ENCODE assay signal across 20 cellular contexts in the genomic region with DNA sequence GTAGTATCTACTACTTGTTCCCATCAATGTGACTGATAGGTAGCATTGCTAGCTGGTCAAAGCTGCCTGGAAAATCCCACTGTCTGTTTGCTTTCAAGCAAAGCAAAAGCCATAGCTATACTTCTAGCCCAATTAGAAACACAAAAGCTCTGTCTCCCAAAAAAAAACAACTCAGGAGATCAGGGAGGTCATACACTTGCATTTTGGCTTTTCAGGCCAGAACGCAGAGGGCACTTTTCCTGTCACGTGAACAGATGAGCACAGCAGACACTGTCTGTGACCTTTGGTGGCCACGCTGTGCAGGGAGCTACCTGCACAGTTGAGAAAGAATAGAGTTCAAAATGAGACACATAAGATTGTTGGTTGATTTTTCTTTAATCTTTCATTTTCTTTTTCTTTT.
"Had no signal": no experiment of that assay in that cellular context is flagged by ENCODE, and none has a peak within 500 bp of the region (broad histone marks: within the 10 kb centered on the region; RNA-seq: fewer than 3 reads in every experiment).

No MANE protein-coding gene starts in this region.

- H3K27ac Mint-ChIP-seq: activated CD4-positive, alpha-beta memory T cell treated with anti-CD3 and anti-CD28 coated beads, Interleukin-2, amount 10 ng/mL, durations not matched to agents 7 days and 5 days; activated CD4-positive, alpha-beta T cell treated with anti-CD3 and anti-CD28 coated beads, Interleukin-2, amount 10 ng/mL, durations not matched to agents 24 days and 14 days; activated naive CD4-positive, alpha-beta T cell treated with anti-CD3 and anti-CD28 coated beads, Interleukin-2, amount 50 U/mL, for 24 hours; naive thymus-derived CD4-positive, alpha-beta T cell had no signal

- H3K4me1 Mint-ChIP-seq: activated CD4-positive, alpha-beta memory T cell treated with anti-CD3 and anti-CD28 coated beads, Interleukin-2, amount 10 ng/mL, durations not matched to agents 7 days and 5 days; activated CD4-positive, alpha-beta T cell treated with anti-CD3 and anti-CD28 coated beads, Interleukin-2, amount 10 ng/mL, durations not matched to agents 24 days and 14 days; activated naive CD4-positive, alpha-beta T cell treated with anti-CD3 and anti-CD28 coated beads, Interleukin-2, amount 50 U/mL, for 24 hours; naive thymus-derived CD4-positive, alpha-beta T cell had no signal

- H3K4me3 Mint-ChIP-seq: activated CD4-positive, alpha-beta memory T cell treated with anti-CD3 and anti-CD28 coated beads, Interleukin-2, amount 10 ng/mL, durations not matched to agents 7 days and 5 days; activated CD4-positive, alpha-beta T cell treated with anti-CD3 and anti-CD28 coated beads, Interleukin-2, amount 10 ng/mL, durations not matched to agents 24 days and 14 days; activated naive CD4-positive, alpha-beta T cell treated with anti-CD3 and anti-CD28 coated beads, Interleukin-2, amount 50 U/mL, for 24 hours; naive thymus-derived CD4-positive, alpha-beta T cell; neural crest cell had no signal

- H3K4me3 ChIP-seq: body of pancreas, cardiac muscle cell, heart left ventricle, lung, spleen, testis, upper lobe of left lung had no signal

- H3K4me1 ChIP-seq: body of pancreas, spleen, testis, upper lobe of left lung had no signal

- H3K36me3 Mint-ChIP-seq: activated naive CD4-positive, alpha-beta T cell treated with anti-CD3 and anti-CD28 coated beads, Interleukin-2, amount 50 U/mL, for 24 hours; naive thymus-derived CD4-positive, alpha-beta T cell had no signal

- H3K27ac ChIP-seq: body of pancreas, cardiac muscle cell, epithelial cell of prostate, heart left ventricle, spleen, testis, upper lobe of left lung had no signal

- H3K27me3 ChIP-seq: body of pancreas, cardiac muscle cell, heart left ventricle, spleen, testis, upper lobe of left lung had no signal

- ATAC-seq: activated CD4-positive, CD25-positive, alpha-beta regulatory T cell treated with anti-CD3 and anti-CD28 coated beads, Interleukin-2, amount 50 U/mL, for 24 hours; body of pancreas; naive thymus-derived CD4-positive, alpha-beta T cell had no signal

- H3K36me3 ChIP-seq: cardiac muscle cell, heart left ventricle, spleen, upper lobe of left lung had no signal

- H3K27me3 Mint-ChIP-seq: activated CD4-positive, alpha-beta memory T cell treated with anti-CD3 and anti-CD28 coated beads, Interleukin-2, amount 10 ng/mL, durations not matched to agents 7 days and 5 days; activated CD4-positive, alpha-beta T cell treated with anti-CD3 and anti-CD28 coated beads, Interleukin-2, amount 10 ng/mL, durations not matched to agents 24 days and 14 days; activated naive CD4-positive, alpha-beta T cell treated with anti-CD3 and anti-CD28 coated beads, Interleukin-2, amount 50 U/mL, for 24 hours; naive thymus-derived CD4-positive, alpha-beta T cell had no signal

- H3K9me3 Mint-ChIP-seq: activated naive CD4-positive, alpha-beta T cell treated with anti-CD3 and anti-CD28 coated beads, Interleukin-2, amount 50 U/mL, for 24 hours; neural crest cell had no signal

- DNase-seq: activated CD4-positive, alpha-beta memory T cell treated with anti-CD3 and anti-CD28 coated beads, Interleukin-2, amount 10 ng/mL, durations not matched to agents 7 days and 5 days; activated CD4-positive, alpha-beta T cell treated with anti-CD3 and anti-CD28 coated beads, Interleukin-2, amount 10 ng/mL, durations not matched to agents 24 days and 14 days; activated effector memory CD4-positive, alpha-beta T cell treated with anti-CD3 and anti-CD28 coated beads, Interleukin-2, amount 50 U/mL, for 16 hours; body of pancreas; cortex of kidney; heart left ventricle; kidney; naive thymus-derived CD4-positive, alpha-beta T cell; spleen; stimulated activated CD4-positive, alpha-beta T cell treated with anti-CD3 and anti-CD28 coated beads, Interleukin-4, amount 100 ng/mL, for 1 hour; stimulated activated naive CD4-positive, alpha-beta T cell; T-helper 2 cell; upper lobe of left lung had no signal

- H3K9me3 ChIP-seq: body of pancreas, heart left ventricle, spleen, testis, upper lobe of left lung had no signal
